26 cellular contexts compared by ENCODE assay signal in the genomic region with DNA sequence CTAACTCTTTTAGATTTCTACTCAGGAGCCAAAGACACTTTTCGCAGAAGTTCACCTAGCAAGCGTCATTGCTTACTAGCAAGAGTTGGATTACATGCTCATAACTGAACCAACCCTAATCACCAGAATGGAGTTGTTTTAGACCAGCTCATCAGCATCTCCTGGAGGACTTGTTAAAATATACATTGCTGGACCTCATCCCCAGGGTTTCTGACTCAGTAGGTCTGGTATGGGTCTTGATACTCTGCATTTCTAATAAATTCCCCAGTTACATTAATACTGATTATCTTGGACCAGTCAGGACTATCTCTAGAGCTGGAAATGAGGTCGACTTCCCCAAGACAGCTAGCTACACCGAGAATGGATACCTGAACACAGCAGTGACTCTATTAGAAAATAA. TPM values are rescaled to one million over a fixed set of nuclear protein-coding genes. Genes with fewer than 3 reads are reported as not detected.
A peak's percentile ranks its signal among the peaks of the same experiment; 100 is the strongest.
DNase-seq lines count a peak whose midpoint lies in the region; ATAC-seq, FAIRE-seq and TF ChIP-seq lines count a peak whose summit lies in the region.
"Had no signal": no experiment of that assay in that cellular context is flagged by ENCODE, and none has a peak within 500 bp of the region (broad histone marks: within the 10 kb centered on the region; RNA-seq: fewer than 3 reads in every experiment).

No MANE protein-coding gene starts in this region.

- H2AFZ ChIP-seq in astrocyte (ENCODE audit: low read depth, low read length), result no peak overlapping the region
- H2AFZ ChIP-seq: PC-9 had no signal

- no peak overlapping the region for H3K9ac ChIP-seq in astrocyte (ENCODE audit: low read length)
- H3K9ac ChIP-seq: BLaER1, KMS-11 had no signal

- H3K4me3 Mint-ChIP-seq in activated CD4-positive, alpha-beta T cell treated with anti-CD3 and anti-CD28 coated beads, Interleukin-2, amount 10 ng/mL, durations not matched to agents 24 days and 14 days, result no peak overlapping the region
- H3K4me3 Mint-ChIP-seq in astrocyte (ENCODE audit: unreplicated experiment), result no peak overlapping the region
- H3K4me3 Mint-ChIP-seq: CD4-positive, CD25-positive, alpha-beta regulatory T cell had no signal

- no peak overlapping the region for H3K27ac ChIP-seq in astrocyte (ENCODE audit: low read depth, low read length)
- H3K27ac ChIP-seq: 22Rv1, BLaER1, KMS-11, PC-9, SJCRH30 had no signal

- H3K4me2 ChIP-seq in astrocyte (ENCODE audit: low read length), result no peak overlapping the region
- H3K4me2 ChIP-seq: BLaER1, KMS-11, PC-9 had no signal

- peaks cover 7% of the 10 kb centered on the region for H3K4me1 Mint-ChIP-seq in activated CD4-positive, alpha-beta T cell treated with anti-CD3 and anti-CD28 coated beads, Interleukin-2, amount 10 ng/mL, durations not matched to agents 24 days and 14 days
- H3K4me1 Mint-ChIP-seq in astrocyte (ENCODE audit: low read depth, unreplicated experiment), result peaks cover 3% of the 10 kb centered on the region

- intact Hi-C loops in activated CD4-positive, alpha-beta T cell treated with anti-CD3 and anti-CD28 coated beads, Interleukin-2, amount 10 ng/mL, durations not matched to agents 24 days and 14 days (cut with micrococcal nuclease), result no loop called here

- H3K27me3 Mint-ChIP-seq in activated CD4-positive, alpha-beta T cell treated with anti-CD3 and anti-CD28 coated beads, Interleukin-2, amount 10 ng/mL, durations not matched to agents 24 days and 14 days, result no peaks in the 10 kb centered on the region
- H3K27me3 Mint-ChIP-seq in astrocyte (ENCODE audit: low read depth, unreplicated experiment), result no peaks in the 10 kb centered on the region
- H3K27me3 Mint-ChIP-seq: CD4-positive, CD25-positive, alpha-beta regulatory T cell had no signal

- FAIRE-seq in astrocyte (lab: Jason Lieb, UNC), result no peak
- FAIRE-seq: D721Med, G401.6, GM12891, GM19239 had no signal

- no peaks in the 10 kb centered on the region for H3K4me1 ChIP-seq in astrocyte (ENCODE audit: insufficient read depth, low read length)
- H3K4me1 ChIP-seq: BLaER1 had no signal

- peaks cover 3% of the 10 kb centered on the region for H3K36me3 ChIP-seq in astrocyte (ENCODE audit: insufficient read depth, low read length)
- H3K36me3 ChIP-seq: SJCRH30 had no signal

- no peak overlapping the region for H3K4me3 ChIP-seq in astrocyte (ENCODE audit: insufficient read depth, low read depth, low read length)
- H3K4me3 ChIP-seq: BLaER1, PC-9, SJCRH30 had no signal

- no peaks in the 10 kb centered on the region for H3K9me3 ChIP-seq in astrocyte (ENCODE audit: insufficient read depth, low read depth, low read length)

- ATAC-seq in HG03039 (IDR thresholded peaks at IDR 0.05; ENCODE audit: unreplicated experiment), result no peak
- no peak for ATAC-seq in GM18517 (IDR thresholded peaks at IDR 0.05; ENCODE audit: unreplicated experiment)
- ATAC-seq in HG03432 (IDR thresholded peaks at IDR 0.05; ENCODE audit: unreplicated experiment), result no peak
- ATAC-seq: Right ventricle myocardium inferior, SK-N-SH treated with all-trans-retinoic acid at 6 μM for 48 hours had no signal

- peaks cover 48% of the 10 kb centered on the region for H3K9me3 Mint-ChIP-seq in activated CD4-positive, alpha-beta T cell treated with anti-CD3 and anti-CD28 coated beads, Interleukin-2, amount 10 ng/mL, durations not matched to agents 24 days and 14 days
- H3K9me3 Mint-ChIP-seq in astrocyte (ENCODE audit: unreplicated experiment), result peaks cover 46% of the 10 kb centered on the region

- peak; percentile 6 for DNase-seq in activated CD4-positive, alpha-beta T cell treated with anti-CD3 and anti-CD28 coated beads, Interleukin-2, amount 10 ng/mL, durations not matched to agents 24 days and 14 days
- no peak for DNase-seq in activated CD4-positive, alpha-beta T cell treated with anti-CD3 and anti-CD28 coated beads for 1 hour
- DNase-seq in astrocyte (ENCODE audit: low read depth) (peak; percentile 47), fibroblast of peridontal ligament (ENCODE audit: extremely low read depth) (peak; percentile 8)
- no peak for DNase-seq in activated CD4-positive, CD25-positive, alpha-beta regulatory T cell treated with anti-CD3 and anti-CD28 coated beads, Interleukin-2, amount 50 U/mL, for 72 hours
- DNase-seq: CD4-positive, CD25-positive, alpha-beta regulatory T cell; H7; MM.1S; NCI-H1694; NCI-H2029 treated with DMSO at 0.1 percent for 48 hours; NCI-H2227 treated with DMSO at 0.1 percent for 48 hours; NCI-H526 treated with DMSO at 0.1 percent for 48 hours; PC-9; SJCRH30 had no signal

- H4K20me1 ChIP-seq in astrocyte (ENCODE audit: insufficient read depth, low read length), result no peaks in the 10 kb centered on the region
- H4K20me1 ChIP-seq: BLaER1 had no signal

- H3K36me3 Mint-ChIP-seq in activated CD4-positive, alpha-beta T cell treated with anti-CD3 and anti-CD28 coated beads, Interleukin-2, amount 10 ng/mL, durations not matched to agents 24 days and 14 days (ENCODE audit: low read depth), result peaks cover 87% of the 10 kb centered on the region
- H3K36me3 Mint-ChIP-seq in astrocyte (ENCODE audit: low read depth, unreplicated experiment), result peaks cover 45% of the 10 kb centered on the region

- H3K27me3 ChIP-seq in astrocyte (ENCODE audit: insufficient read depth, low read length), result no peaks in the 10 kb centered on the region
- H3K27me3 ChIP-seq: BLaER1, SJCRH30 had no signal

- no peak overlapping the region for H3K27ac Mint-ChIP-seq in activated CD4-positive, alpha-beta T cell treated with anti-CD3 and anti-CD28 coated beads, Interleukin-2, amount 10 ng/mL, durations not matched to agents 24 days and 14 days
- H3K27ac Mint-ChIP-seq in astrocyte (ENCODE audit: unreplicated experiment), result no peak overlapping the region

- H3K79me2 ChIP-seq in astrocyte (ENCODE audit: insufficient read depth, low read length), result peaks cover 14% of the 10 kb centered on the region

- no peak for TF ChIP-seq CTCF in astrocyte (IDR thresholded peaks at IDR 0.05; ENCODE audit: insufficient read depth, low read depth, low read length)

RNA-seq across cellular contexts. Expression of a gene that starts 9.7 kb away (rescaled TPM):
- 127 and 131 TPM in 2 replicates for total RNA-seq in activated CD4-positive, alpha-beta T cell treated with anti-CD3 and anti-CD28 coated beads, Interleukin-2, amount 10 ng/mL, durations not matched to agents 24 days and 14 days
- total RNA-seq in astrocyte, result 459 and 520 TPM in 2 replicates

Comparison
In these comparisons a context has a peak if more than half of its experiments do, and no peak if none do; other contexts are left out.
1. DNase-seq: peak in activated CD4-positive, alpha-beta T cell treated with anti-CD3 and anti-CD28 coated beads, Interleukin-2, amount 10 ng/mL, durations not matched to agents 24 days and 14 days (single experiment), astrocyte (single experiment) and fibroblast of peridontal ligament (single experiment); none in activated CD4-positive, alpha-beta T cell treated with anti-CD3 and anti-CD28 coated beads for 1 hour (single experiment) and activated CD4-positive, CD25-positive, alpha-beta regulatory T cell treated with anti-CD3 and anti-CD28 coated beads, Interleukin-2, amount 50 U/mL, for 72 hours (single experiment).